ENCODE assay signal across 8 cellular contexts in the genomic region with DNA sequence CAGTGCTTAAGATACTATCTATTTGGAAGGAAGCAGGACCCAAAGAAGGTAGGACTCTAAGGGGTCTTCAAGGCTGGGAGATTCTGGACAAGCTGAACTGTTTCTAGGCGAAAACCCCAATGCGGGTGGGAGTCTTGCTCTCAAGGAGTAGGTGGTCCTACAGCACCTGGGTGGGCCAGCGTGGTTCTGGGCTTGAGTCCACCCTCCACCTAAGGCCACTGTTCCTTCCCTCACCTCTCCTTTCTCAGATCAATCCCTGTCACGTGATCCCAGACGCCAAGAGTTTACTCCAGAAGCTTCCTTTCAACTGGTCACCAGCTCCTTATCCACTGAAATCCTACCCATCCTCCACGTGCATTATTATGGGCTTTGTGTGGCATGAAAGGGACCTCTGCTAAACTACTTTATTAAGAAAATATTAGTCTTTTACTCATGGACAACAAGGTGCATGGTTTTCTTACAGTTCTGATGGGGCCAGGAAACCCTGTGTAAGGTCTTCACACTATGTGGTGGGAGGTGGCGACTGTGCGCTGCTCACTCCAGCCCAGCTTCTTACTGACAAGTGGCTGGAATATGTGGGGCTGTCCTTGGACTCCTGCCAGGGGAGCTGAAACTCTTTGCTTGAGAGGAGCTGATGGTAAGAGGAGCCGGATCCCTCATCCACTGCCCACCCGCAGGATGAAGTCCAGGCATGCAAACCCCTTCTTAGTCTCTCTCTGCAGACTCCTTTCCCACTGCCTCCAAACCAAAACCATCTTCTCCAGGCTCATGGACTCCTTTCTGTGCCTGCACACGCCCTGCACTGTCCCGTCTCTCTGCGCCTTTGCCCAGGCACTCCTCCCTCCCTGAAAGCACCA. TPM values are rescaled to one million over a fixed set of nuclear protein-coding genes. Genes with fewer than 3 reads are reported as not detected.
DNase-seq lines count a peak whose midpoint lies in the region; ATAC-seq, FAIRE-seq and TF ChIP-seq lines count a peak whose summit lies in the region.

No MANE protein-coding gene starts in this region.

- H2AFZ ChIP-seq in GM23248 = peak overlapping the region; percentile 85; the same call in 1 of the 2 replicates

- FAIRE-seq in HTR-8/SVneo (lab: Jason Lieb, UNC) = no peak

- peaks cover 44% of the 10 kb centered on the region for H3K79me2 ChIP-seq in GM23248 (ENCODE audit: insufficient read depth)

- H3K9ac ChIP-seq in GM23248 = peak overlapping the region; percentile 94

- no peak for TF ChIP-seq CTCF in natural killer cell (IDR thresholded peaks at IDR 0.05)

- H3K4me1 ChIP-seq in GM23248 (ENCODE audit: insufficient read depth) = peaks cover 16% of the 10 kb centered on the region

- in situ Hi-C loops in GM23248 (cut with MboI) = no loop called here

- no peaks in the 10 kb centered on the region for H3K27me3 ChIP-seq in GM23248 (replicated peaks; ENCODE audit: insufficient read depth)

- ATAC-seq in esophagus mucosa (peak; percentile 31), natural killer cell (no peak), HG02798 (IDR thresholded peaks at IDR 0.05; ENCODE audit: poor library complexity, unreplicated experiment) (no peak), HG02885 (IDR thresholded peaks at IDR 0.05; ENCODE audit: poor library complexity, unreplicated experiment) (no peak)

- peaks cover 22% of the 10 kb centered on the region; the same call in 1 of the 2 replicates for H3K36me3 ChIP-seq in GM23248 (ENCODE audit: low read depth)

- no peaks in the 10 kb centered on the region for H3K9me3 ChIP-seq in GM23248 (ENCODE audit: low read depth)

- peak overlapping the region; percentile 84 for H3K4me3 ChIP-seq in GM23248

- peak overlapping the region; percentile 81 for H3K4me2 ChIP-seq in GM23248 (ENCODE audit: unreplicated experiment)

- H3K9me3 Mint-ChIP-seq in natural killer cell = no peaks in the 10 kb centered on the region

- no peaks in the 10 kb centered on the region for H4K20me1 ChIP-seq in GM23248 (ENCODE audit: insufficient read depth)

- intact Hi-C loops in natural killer cell (cut with micrococcal nuclease) = loop anchor here (2.0 kb wide), 4 partner anchors 73 to 257 kb away; partner anchors contain the start of gene ZNF212

- 29 to 31% methylated on average over 13 of the region's 13 CpGs for WGBS in GM23248 (ENCODE audit: low coverage in 1 of 2, low lambda C conversion rate in 2 of 2, missing lambda C conversion rate in 2 of 2), 2 experiments

- no peaks in the 10 kb centered on the region for H3K27me3 Mint-ChIP-seq in natural killer cell (ENCODE audit: low read depth in 2 of 2)

- H3K27ac ChIP-seq in GM23248 = peak overlapping the region; percentile 69

- H3K4me1 Mint-ChIP-seq in natural killer cell = peaks cover 36% of the 10 kb centered on the region in 2 donors

- peaks cover 13% of the 10 kb centered on the region for H3F3A ChIP-seq in GM23248 (ENCODE audit: insufficient read depth)

- H3K36me3 Mint-ChIP-seq in natural killer cell = no peaks in the 10 kb centered on the region

- no peaks in the 10 kb centered on the region for H3K9me2 ChIP-seq in GM23248 (ENCODE audit: insufficient read depth)

- peak overlapping the region; percentile 85 to 94 for H3K27ac Mint-ChIP-seq in natural killer cell

- peak overlapping the region; percentile 95 for H3K4me3 Mint-ChIP-seq in natural killer cell

- DNase-seq in A172 (ENCODE audit: low spot score) (peak; percentile 63), GM23248 (peak; percentile 77), SK-N-DZ (ENCODE audit: low spot score) (peak; percentile 46), natural killer cell (no peak), HTR-8/SVneo (ENCODE audit: insufficient read length, low spot score) (no peak)

RNA-seq across cellular contexts. Expression of gene ZNF746, which starts 1.6 kb away (rescaled TPM):
- total RNA-seq in A172 (2014; rRNA removed; shearing (Covaris generic)) = 17.3 and 20.9 TPM in 2 replicates
- 17.8 and 20.6 TPM in 2 replicates for total RNA-seq in GM23248 (2014; rRNA removed; shearing (Covaris generic))
- polyA plus RNA-seq in GM23248 (2016; fragmentation: Nextera tagmentation; extraction: Ambion mirVana) = 9.0 and 9.7 TPM in 2 replicates
- 12.2 and 14.6 TPM in 2 replicates for polyA plus RNA-seq in SK-N-DZ (2014; cell fraction: cytosol; rRNA removed)
- polyA plus RNA-seq in SK-N-DZ (2014; cell fraction: nucleus; rRNA removed) = 11.0 and 18.3 TPM in 2 replicates
- total RNA-seq in esophagus mucosa (7.9 TPM), natural killer cell (10 to 100 TPM; 41.4 to 48.6 (median 47.3) TPM)

RNA-seq across cellular contexts. Expression of gene ZNF777, which starts 35.2 kb away (rescaled TPM):
- total RNA-seq in A172 (2014; rRNA removed; shearing (Covaris generic)) = 9.7 and 12.7 TPM in 2 replicates
- total RNA-seq in GM23248 (2014; rRNA removed; shearing (Covaris generic)) = 9.7 and 10.4 TPM in 2 replicates
- 2.1 and 2.2 TPM in 2 replicates for polyA plus RNA-seq in GM23248 (2016; fragmentation: Nextera tagmentation; extraction: Ambion mirVana)
- polyA plus RNA-seq in SK-N-DZ (2014; cell fraction: cytosol; rRNA removed) = 8.8 and 10.8 TPM in 2 replicates
- polyA plus RNA-seq in SK-N-DZ (2014; cell fraction: nucleus; rRNA removed) = 4.9 and 5.1 TPM in 2 replicates
- total RNA-seq in esophagus mucosa (7.2 TPM), natural killer cell (10 to 100 TPM; 14.6 to 18.2 (median 17.2) TPM)

Comparison
In these comparisons a context has a peak if more than half of its experiments do, and no peak if none do; other contexts are left out.
1. DNase-seq: peak in A172 (single experiment), GM23248 (single experiment) and SK-N-DZ (single experiment); none in natural killer cell (single experiment) and HTR-8/SVneo (single experiment).